9 cellular contexts compared by ENCODE assay signal in genomic region chr4:76011700-76012387, GRCh38. TPM values are rescaled to one million over a fixed set of nuclear protein-coding genes. Genes with fewer than 3 reads are reported as not detected.
A peak's percentile ranks its signal among the peaks of the same experiment; 100 is the strongest.
DNase-seq lines count a peak whose midpoint lies in the region; ATAC-seq and TF ChIP-seq lines count a peak whose summit lies in the region.
"Had no signal": no experiment of that assay in that cellular context is flagged by ENCODE, and none has a peak within 500 bp of the region (broad histone marks: within the 10 kb centered on the region; RNA-seq: fewer than 3 reads in every experiment).

No MANE protein-coding gene starts in this region.

- POLR2A ChIA-PET in PC-9 (lab: Charles Lee; ENCODE audit: unreplicated experiment): no interaction called here

- H3K4me2 ChIP-seq in PC-9: no peak overlapping the region

- H2AFZ ChIP-seq in PC-9: no peak overlapping the region

- no peak for TF ChIP-seq POLR2A in thyroid gland (IDR thresholded peaks at IDR 0.05)

- H3K79me2 ChIP-seq in PC-9 (ENCODE audit: low read depth): no peaks in the 10 kb centered on the region

- CTCF ChIA-PET in PC-9 (lab: Charles Lee): no interaction called here

- intact Hi-C loops in thyroid gland (cut with DNase I) (no loop called here), PC-9 (cut with micrococcal nuclease; ENCODE audit: unreplicated experiment) (no loop called here)

- no peaks in the 10 kb centered on the region for H4K20me1 ChIP-seq in PC-9 (ENCODE audit: insufficient read depth)

- H3K4me3 ChIP-seq in WI38 (ENCODE audit: low read depth, low read length) (peak overlapping the region; percentile 47), thyroid gland (replicated peaks in 1 of 3) (no peak overlapping the region), PC-9 (no peak overlapping the region), WERI-Rb-1 (ENCODE audit: low read depth, low read length) (no peak overlapping the region)

- 51 to 55% methylated on average over 13 of the region's 13 CpGs for WGBS in thyroid gland, 2 donors

- H3K27me3 ChIP-seq in thyroid gland: no peaks in the 10 kb centered on the region
- H3K27me3 ChIP-seq in PC-9 (ENCODE audit: insufficient read depth, low read depth): no peaks in the 10 kb centered on the region
- no peaks in the 10 kb centered on the region for H3K27me3 ChIP-seq in WERI-Rb-1 (ENCODE audit: insufficient read depth, low read depth, severe bottlenecking)

- TF ChIP-seq CTCF in WI38 (IDR thresholded peaks at IDR 0.05; ENCODE audit: low read depth, low read length) (no peak), thyroid gland (IDR thresholded peaks at IDR 0.05) (no peak), PC-9 (conservative IDR thresholded peaks at IDR 0.05) (no peak), WERI-Rb-1 (IDR thresholded peaks at IDR 0.05; ENCODE audit: low read depth, low read length) (no peak)

- BruUV-seq in PC-9 (replicated peaks; lab: Mats Ljungman, UMichigan): no TSS peak

- DNase-seq in iPS-NIHi11 (ENCODE audit: low spot score): peak; percentile 35
- DNase-seq in thyroid gland: no peak
- no peak for DNase-seq in DMS53 (lab: John Stamatoyannopoulos, UW)
- DNase-seq in PC-9: no peak
- DNase-seq in WERI-Rb-1: no peak

- no peaks in the 10 kb centered on the region for H3K9me2 ChIP-seq in PC-9 (ENCODE audit: insufficient read depth)

- peaks cover 0 to 12% of the 10 kb centered on the region in 2 donors for H3K4me1 ChIP-seq in thyroid gland
- peaks cover 16% of the 10 kb centered on the region for H3K4me1 ChIP-seq in PC-9 (replicated peaks; ENCODE audit: insufficient read depth)

- H3F3A ChIP-seq in PC-9 (ENCODE audit: insufficient read depth, low read depth): peaks cover 7% of the 10 kb centered on the region; the same call in 1 of the 2 replicates

- ATAC-seq in GM18870 (IDR thresholded peaks at IDR 0.05; ENCODE audit: unreplicated experiment) (peak; percentile 70), HG02852 (IDR thresholded peaks at IDR 0.05; ENCODE audit: unreplicated experiment) (peak; percentile 71)

- H3K9me3 ChIP-seq in thyroid gland (no peaks in the 10 kb centered on the region), PC-9 (ENCODE audit: insufficient read depth, low read depth) (no peaks in the 10 kb centered on the region), WERI-Rb-1 (ENCODE audit: severe bottlenecking) (no peaks in the 10 kb centered on the region)

- H3K27ac ChIP-seq in thyroid gland (peak overlapping the region in 2 of 3 donors; percentile 7 to 26), PC-9 (no peak overlapping the region), WERI-Rb-1 (no peak overlapping the region)

- H3K36me3 ChIP-seq in thyroid gland (no peaks in the 10 kb centered on the region), PC-9 (ENCODE audit: low read depth) (no peaks in the 10 kb centered on the region), WERI-Rb-1 (no peaks in the 10 kb centered on the region)

RNA-seq across cellular contexts. Expression of gene CXCL9, which starts 4.5 kb away (rescaled TPM):
- total RNA-seq in thyroid gland (1 to 10 TPM in 3 of 4 donors, under 1 TPM in 1; 0.75 to 3.8 (median 1.7) TPM), PC-9 (2021) (not detected in 2 replicates)
- total RNA-seq: renal cortical epithelial cell had no signal

RNA-seq across cellular contexts. Expression of gene CXCL10, which starts 11.5 kb away (rescaled TPM):
- 1 to 10 TPM in 1 of 4 donors, not detected in 3; 2.7 TPM for total RNA-seq in thyroid gland
- total RNA-seq in PC-9 (2021): not detected in 2 replicates

RNA-seq across cellular contexts. Expression of gene SDAD1, which starts 21.1 kb away (rescaled TPM):
- total RNA-seq in thyroid gland (10 to 100 TPM; 40.7 to 57.1 (median 45.8) TPM), PC-9 (2021) (14.9 and 23.2 TPM in 2 replicates)

RNA-seq across cellular contexts. Expression of gene CXCL11, which starts 24.0 kb away (rescaled TPM):
- 1 to 10 TPM in 1 of 4 donors, not detected in 3; 1.3 TPM for total RNA-seq in thyroid gland
- not detected in 2 replicates for total RNA-seq in PC-9 (2021)

Comparison
In these comparisons a context has a peak if more than half of its experiments do, and no peak if none do; other contexts are left out.
1. H3K27ac ChIP-seq: peak in thyroid gland (2 of 3); none in PC-9 (single experiment) and WERI-Rb-1 (single experiment).